1 cellular context compared by ENCODE assay signal in genomic region chr16:3066440-3066748, GRCh38.
TF ChIP-seq lines count a peak whose summit lies in the region.

No MANE protein-coding gene starts in this region.

TF ChIP-seq in GM23338, 12 proteins besides CTCF, POLR2A, EP300 and RAD21:
- TF ChIP-seq REST (IDR thresholded peaks at IDR 0.05; ENCODE audit: unreplicated experiment), result no peak
- no peak for TF ChIP-seq EZH2 (IDR thresholded peaks at IDR 0.05; ENCODE audit: low read depth, unreplicated experiment)
